ENCODE assay signal across 25 cellular contexts in the genomic region with DNA sequence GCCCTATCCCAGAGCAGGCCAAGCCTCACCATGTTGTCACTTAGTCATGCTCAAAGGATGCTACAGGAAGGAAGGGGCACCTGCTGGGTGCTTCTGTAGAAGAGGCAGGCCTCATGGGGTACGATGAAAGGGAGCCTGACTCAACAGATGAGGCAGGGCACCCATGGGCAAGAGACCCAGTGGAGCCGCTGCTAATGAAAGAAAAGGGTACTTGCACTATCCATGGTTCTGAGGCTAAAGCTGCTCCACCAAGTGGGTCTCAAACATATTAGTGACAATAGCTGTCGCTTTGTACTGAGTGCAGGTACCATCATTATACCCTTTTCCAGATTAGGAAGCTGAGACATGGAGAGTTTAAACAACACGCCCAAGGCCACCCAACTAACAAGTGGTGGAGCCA.
"Had no signal": no experiment of that assay in that cellular context is flagged by ENCODE, and none has a peak within 500 bp of the region (broad histone marks: within the 10 kb centered on the region; RNA-seq: fewer than 3 reads in every experiment).

No MANE protein-coding gene starts in this region.

- H3K27me3 ChIP-seq: colonic mucosa, hepatocyte, neural progenitor cell, sigmoid colon, stomach, transverse colon, uterus had no signal

- H3K27ac Mint-ChIP-seq: naive thymus-derived CD8-positive, alpha-beta T cell; neural progenitor cell had no signal

- H3K9me3 ChIP-seq: colonic mucosa, mucosa of descending colon, psoas muscle, sigmoid colon, stomach, thoracic aorta, transverse colon, uterus had no signal

- H3K9me3 Mint-ChIP-seq: naive thymus-derived CD8-positive, alpha-beta T cell; neural progenitor cell had no signal

- FAIRE-seq: endothelial cell of umbilical vein, islet of Langerhans had no signal

- H3K27ac ChIP-seq: colonic mucosa, foreskin keratinocyte, hepatocyte, neural progenitor cell, parathyroid adenoma, psoas muscle, sigmoid colon, skin epidermis, stomach, thoracic aorta, transverse colon, uterus had no signal

- ATAC-seq: foreskin keratinocyte; mucosa of descending colon; naive thymus-derived CD8-positive, alpha-beta T cell; psoas muscle had no signal

- DNase-seq: colonic mucosa; dermis blood vessel endothelial cell; erythroblast; foreskin keratinocyte; kidney glomerular epithelial cell; mammary epithelial cell; mucosa of descending colon; naive thymus-derived CD8-positive, alpha-beta T cell; nucleus accumbens; psoas muscle; retina; sigmoid colon; stimulated activated CD4-positive, alpha-beta T cell treated with anti-CD3 and anti-CD28 coated beads, Interleukin-2, amount 100 ng/mL, for 24 hours; stimulated activated naive CD4-positive, alpha-beta T cell; stomach; substantia nigra; transverse colon; uterus had no signal

- H3K4me1 ChIP-seq: colonic mucosa, foreskin keratinocyte, neural progenitor cell, parathyroid adenoma, psoas muscle, sigmoid colon, transverse colon, uterus had no signal

- H3K36me3 ChIP-seq: colonic mucosa, neural progenitor cell, sigmoid colon, stomach, thoracic aorta, transverse colon, uterus had no signal

- H3K36me3 Mint-ChIP-seq: naive thymus-derived CD8-positive, alpha-beta T cell; neural progenitor cell had no signal

- H3K9ac ChIP-seq: neural progenitor cell, parathyroid adenoma had no signal

- H3K4me3 ChIP-seq: colonic mucosa, hepatocyte, mucosa of descending colon, neural progenitor cell, psoas muscle, sigmoid colon, skin epidermis, stomach, thoracic aorta, transverse colon, uterus had no signal

- H3K4me3 Mint-ChIP-seq: naive thymus-derived CD8-positive, alpha-beta T cell; neural progenitor cell had no signal
